In the genomic region with DNA sequence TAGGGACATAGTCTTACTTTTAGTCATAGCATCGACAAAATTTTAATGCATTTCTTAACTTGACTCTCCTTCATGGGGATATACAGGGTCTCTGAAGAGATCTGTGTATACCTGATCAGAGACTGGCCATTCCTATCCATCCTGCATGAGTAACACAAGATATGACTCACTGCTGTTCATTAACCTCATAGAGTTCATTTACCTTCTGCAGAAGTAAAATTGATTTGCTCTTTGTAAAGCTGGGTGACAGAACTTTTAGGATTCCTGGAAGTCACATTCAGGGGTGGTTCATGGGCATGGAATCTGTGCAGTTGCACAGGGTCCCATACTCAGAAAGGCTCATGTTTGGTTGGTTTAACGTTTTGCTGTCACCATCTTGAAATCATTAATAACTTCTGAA, we compare ENCODE assay signal across 21 cellular contexts. TPM values are rescaled to one million over a fixed set of nuclear protein-coding genes. Genes with fewer than 3 reads are reported as not detected.
DNase-seq lines count a peak whose midpoint lies in the region; ATAC-seq, FAIRE-seq and TF ChIP-seq lines count a peak whose summit lies in the region.
"Had no signal": no experiment of that assay in that cellular context is flagged by ENCODE, and none has a peak within 500 bp of the region (broad histone marks: within the 10 kb centered on the region; RNA-seq: fewer than 3 reads in every experiment).

No MANE protein-coding gene starts in this region.

- H3K4me3 ChIP-seq in bronchial epithelial cell (ENCODE audit: low read depth, low read length) (no peak overlapping the region), right lobe of liver (no peak overlapping the region), Peyer's patch (no peak overlapping the region)
- H3K4me3 ChIP-seq: adrenal gland, cardiac muscle cell, GM12878, thoracic aorta had no signal

- peak; percentile 11 for FAIRE-seq in H54 (lab: Jason Lieb, UNC)
- no peak for FAIRE-seq in bronchial epithelial cell (lab: Jason Lieb, UNC)
- FAIRE-seq: GM12878, islet of Langerhans had no signal

- H3K27me3 ChIP-seq in bronchial epithelial cell (ENCODE audit: control insufficient read depth, insufficient read depth, low read length) (no peaks in the 10 kb centered on the region), right lobe of liver (no peaks in the 10 kb centered on the region), Peyer's patch (no peaks in the 10 kb centered on the region)
- H3K27me3 ChIP-seq: adrenal gland, cardiac muscle cell, MG63 had no signal

- H3K36me3 ChIP-seq in bronchial epithelial cell (ENCODE audit: control insufficient read depth, insufficient read depth, low read length) = no peaks in the 10 kb centered on the region
- H3K36me3 ChIP-seq in right lobe of liver = no peaks in the 10 kb centered on the region
- H3K36me3 ChIP-seq in Peyer's patch = no peaks in the 10 kb centered on the region
- H3K36me3 ChIP-seq: adrenal gland, cardiac muscle cell, MG63, thoracic aorta had no signal

- WGBS in right lobe of liver (ENCODE audit: insufficient coverage, low coverage, low lambda C conversion rate, missing lambda C conversion rate) = 61% methylated on average over 2 of the region's 2 CpGs

- DNase-seq in H54 (ENCODE audit: insufficient read length, low spot score) = no peak
- peak; percentile 77 for DNase-seq in M059J (ENCODE audit: low read depth)
- peak; percentile 77 for DNase-seq in bronchial epithelial cell (ENCODE audit: low read depth)
- no peak for DNase-seq in right lobe of liver
- DNase-seq in Kasumi-1 (lab: John Stamatoyannopoulos, UW) = no peak
- DNase-seq in NCI-H748 treated with DMSO at 0.1 percent for 48 hours (lab: John Stamatoyannopoulos, UW) = no peak
- no peak for DNase-seq in Peyer's patch
- DNase-seq: activated CD4-positive, alpha-beta T cell treated with anti-CD3 and anti-CD28 coated beads, Interleukin-2, amount 50 U/mL, for 48 hours; activated gamma-delta T cell treated with Interleukin-2 at 50 U/mL for 16 hours; adrenal gland; CD8-positive, alpha-beta memory T cell; hypothalamus; MG63; NCI-H1436 treated with DMSO at 0.1 percent for 48 hours; NCI-H510A treated with DMSO at 0.1 percent for 48 hours; stimulated activated CD4-positive, alpha-beta T cell treated with anti-CD3 and anti-CD28 coated beads, Interleukin-2, amount 100 ng/mL, for 48 hours; stimulated activated naive B cell treated with anti-CD40 and anti-IgM and Interleukin-4, amounts not matched to agents 10 μg/mL and 1 μg/mL and 100 μg/mL, for 72 hours had no signal

- no peaks in the 10 kb centered on the region for H3K9me3 ChIP-seq in right lobe of liver
- no peaks in the 10 kb centered on the region for H3K9me3 ChIP-seq in Peyer's patch
- H3K9me3 ChIP-seq: adrenal gland, MG63, thoracic aorta had no signal

- peaks cover 0 to 20% (median 7%) of the 10 kb centered on the region in 4 donors for H3K4me1 ChIP-seq in right lobe of liver
- H3K4me1 ChIP-seq in Peyer's patch = peaks cover 0 to 11% (median 0%) of the 10 kb centered on the region in 4 donors

- TF ChIP-seq POLR2A in H54 (IDR thresholded peaks at IDR 0.05; ENCODE audit: low read depth, low read length) (no peak), right lobe of liver (IDR thresholded peaks at IDR 0.05) (no peak), Peyer's patch (IDR thresholded peaks at IDR 0.05) (no peak)

- ATAC-seq in right lobe of liver = peak; percentile 65 to 82 (median 72)
- ATAC-seq: GM12878; stimulated activated naive B cell treated with anti-CD40 and anti-IgM and Interleukin-4, amounts not matched to agents 10 μg/mL and 1 μg/mL and 100 μg/mL, for 72 hours had no signal

- H3K27ac ChIP-seq in right lobe of liver (peak overlapping the region in 1 of 3 donors; percentile 7), Peyer's patch (no peak overlapping the region)
- H3K27ac ChIP-seq: adrenal gland, cardiac muscle cell, thoracic aorta had no signal

- intact Hi-C loops in right lobe of liver (cut with DNase I) = no loop called here

- TF ChIP-seq CTCF in bronchial epithelial cell (IDR thresholded peaks at IDR 0.05; ENCODE audit: insufficient read depth, low read length, severe bottlenecking) (no peak), right lobe of liver (IDR thresholded peaks at IDR 0.05) (no peak), Peyer's patch (IDR thresholded peaks at IDR 0.05) (no peak)

RNA-seq across cellular contexts. Expression of gene PDE7B, which starts 53.2 kb away (rescaled TPM):
- 3.5 and 3.6 TPM in 2 replicates for total RNA-seq in M059J (2014; rRNA removed; shearing (Covaris generic))
- total RNA-seq in bronchial epithelial cell (under 0.01 and 0.53 TPM in 2 replicates), right lobe of liver (1 to 10 TPM; 1.1 to 5.1 (median 1.9) TPM), Peyer's patch (10 to 100 TPM in 1 of 4 donors, 1 to 10 TPM in 3; 1.4 to 11.6 (median 3.5) TPM)
- total RNA-seq: GM12878 had no signal

Comparison
In these comparisons a context has a peak if more than half of its experiments do, and no peak if none do; other contexts are left out.
1. DNase-seq: peak in M059J (single experiment) and bronchial epithelial cell (single experiment); none in H54 (single experiment), right lobe of liver (0 of 3), Kasumi-1 (0 of 2), NCI-H748 treated with DMSO at 0.1 percent for 48 hours (single experiment) and Peyer's patch (0 of 3).